Comparison of ENCODE assay signal across 2 cellular contexts in the genomic region with DNA sequence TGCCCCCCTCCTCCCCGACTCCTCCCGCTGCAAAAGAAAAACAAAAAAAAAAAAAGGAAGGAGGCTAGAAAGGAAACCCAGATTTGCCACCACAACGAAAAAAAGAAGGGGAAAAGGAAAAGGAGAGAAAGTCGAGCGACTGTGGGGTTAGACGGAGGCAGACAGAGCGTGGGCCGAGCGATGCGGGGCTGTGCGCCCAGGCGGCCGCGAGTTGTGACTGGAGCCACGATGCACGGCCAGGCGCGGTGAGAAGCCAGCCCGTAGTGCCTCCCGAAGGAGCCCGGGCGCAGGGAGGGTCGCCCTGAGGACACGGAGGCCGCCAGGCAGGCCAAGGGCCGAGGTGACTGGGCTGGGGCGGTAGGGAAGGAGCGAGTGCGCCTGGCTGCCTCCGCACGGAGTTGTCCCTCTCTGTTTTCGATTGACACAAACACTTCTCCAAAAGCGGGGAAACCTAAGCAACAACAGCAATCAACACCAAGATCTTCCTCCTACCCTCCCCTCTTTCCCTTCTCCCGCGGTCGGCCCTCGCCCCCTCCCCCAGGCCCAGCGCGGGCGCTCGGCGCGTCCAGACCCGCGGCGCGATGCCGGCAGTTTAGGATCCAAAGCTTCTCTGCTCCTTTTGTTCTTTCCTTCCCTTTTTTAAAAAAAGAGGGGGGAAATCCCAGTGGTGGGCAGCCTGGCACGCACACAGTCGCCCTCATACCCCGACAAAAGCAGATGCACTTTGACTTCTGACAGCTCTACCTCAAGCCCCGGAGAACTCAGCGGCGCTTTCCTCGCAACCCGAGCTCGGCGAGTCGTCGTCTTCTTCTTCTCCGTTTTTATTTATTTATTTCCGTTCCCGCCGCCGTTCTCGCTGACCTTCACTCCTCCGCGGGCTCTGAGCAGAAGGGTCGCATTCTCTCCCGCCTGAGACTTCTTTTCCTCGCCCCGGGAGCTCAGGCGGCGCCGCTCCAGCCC.
TF ChIP-seq lines count a peak whose summit lies in the region.

A gene (plus strand): TSS at position 475 of the 960 bp plus-strand sequence. CDS start 723 bp downstream, outside the sequence.

TF ChIP-seq in A549, 52 proteins besides CTCF, POLR2A, EP300 and RAD21 (continued from another document):
- TF ChIP-seq NFE2L2 (conservative IDR thresholded peaks at IDR 0.05; ENCODE audit: low read length), result no peak
- TF ChIP-seq RFX5 (IDR thresholded peaks at IDR 0.05), result no peak
- TF ChIP-seq ZSCAN20 (CRISPR knock-in tag; IDR thresholded peaks at IDR 0.05), result no peak
- no peak for TF ChIP-seq NR3C1 (IDR thresholded peaks at IDR 0.05)
- no peak for TF ChIP-seq SMC3 (IDR thresholded peaks at IDR 0.05)
- TF ChIP-seq TFCP2L1 (CRISPR knock-in tag; IDR thresholded peaks at IDR 0.05), result no peak
TF ChIP-seq in A549: peak in this region for 0.

TF ChIP-seq in GM23338, 12 proteins besides CTCF, POLR2A, EP300 and RAD21 (continued from another document):
- TF ChIP-seq EZH2phosphoT487 (IDR thresholded peaks at IDR 0.05; ENCODE audit: unreplicated experiment), result no peak
